ENCODE assay signal across 21 cellular contexts in genomic region chr9:35179347-35180271, GRCh38. TPM values are rescaled to one million over a fixed set of nuclear protein-coding genes. Genes with fewer than 3 reads are reported as not detected.
DNase-seq lines count a peak whose midpoint lies in the region; ATAC-seq and TF ChIP-seq lines count a peak whose summit lies in the region.
"Had no signal": no experiment of that assay in that cellular context is flagged by ENCODE, and none has a peak within 500 bp of the region (broad histone marks: within the 10 kb centered on the region; RNA-seq: fewer than 3 reads in every experiment).

No MANE protein-coding gene starts in this region.

- H3K27me3 Mint-ChIP-seq in MCF 10A (ENCODE audit: insufficient read depth, unreplicated experiment) (no peaks in the 10 kb centered on the region), HFFc6 (ENCODE audit: insufficient read depth) (no peaks in the 10 kb centered on the region)

- H3K4me1 Mint-ChIP-seq in MCF 10A (ENCODE audit: insufficient read depth, unreplicated experiment) (no peaks in the 10 kb centered on the region), HFFc6 (ENCODE audit: low read depth) (no peaks in the 10 kb centered on the region)
- H3K4me1 Mint-ChIP-seq: natural killer cell, T-cell had no signal

- no peaks in the 10 kb centered on the region for H3K27me3 ChIP-seq in breast epithelium
- H3K27me3 ChIP-seq: dorsolateral prefrontal cortex, upper lobe of right lung had no signal

- ATAC-seq in left lobe of liver, result peak; percentile 18
- no peak for ATAC-seq in HG02571 (IDR thresholded peaks at IDR 0.05; ENCODE audit: unreplicated experiment)
- no peak for ATAC-seq in sciatic nerve
- ATAC-seq in GM19023 (IDR thresholded peaks at IDR 0.05; ENCODE audit: unreplicated experiment), result no peak
- ATAC-seq: activated T-cell treated with anti-CD3 and anti-CD28 coated beads, Interleukin-2, amount 50 U/mL, for 72 hours; natural killer cell; T-cell; upper lobe of right lung had no signal

- no peak overlapping the region for H3K4me3 Mint-ChIP-seq in MCF 10A (ENCODE audit: unreplicated experiment)
- H3K4me3 Mint-ChIP-seq in HFFc6, result no peak overlapping the region
- H3K4me3 Mint-ChIP-seq: activated T-cell treated with anti-CD3 and anti-CD28 coated beads, Interleukin-2, amount 50 U/mL, for 72 hours; natural killer cell; T-cell had no signal

- intact Hi-C loops in MCF 10A (cut with micrococcal nuclease), result no loop called here
- intact Hi-C loops in breast epithelium (cut with DNase I; ENCODE audit: low total_unique reads), result loop anchor here (5.0 kb wide), 1 partner anchor 603 kb away; no protein-coding TSS in a partner anchor
- intact Hi-C loops in sciatic nerve (cut with DNase I), result no loop called here

- H3K9me3 Mint-ChIP-seq in MCF 10A (ENCODE audit: unreplicated experiment) (no peaks in the 10 kb centered on the region), HFFc6 (no peaks in the 10 kb centered on the region)
- H3K9me3 Mint-ChIP-seq: natural killer cell, T-cell had no signal

- no peaks in the 10 kb centered on the region for H3K36me3 ChIP-seq in breast epithelium
- H3K36me3 ChIP-seq: upper lobe of right lung had no signal

- no peaks in the 10 kb centered on the region for H3K4me1 ChIP-seq in breast epithelium
- H3K4me1 ChIP-seq: parathyroid adenoma, upper lobe of right lung had no signal

- TF ChIP-seq CTCF in MCF 10A (IDR thresholded peaks at IDR 0.05; ENCODE audit: unreplicated experiment) (no peak), breast epithelium (IDR thresholded peaks at IDR 0.05) (no peak), HFFc6 (IDR thresholded peaks at IDR 0.05) (no peak)

- H3K4me3 ChIP-seq in breast epithelium, result no peak overlapping the region
- H3K4me3 ChIP-seq: dorsolateral prefrontal cortex, upper lobe of right lung had no signal

- H3K27ac ChIP-seq in breast epithelium, result no peak overlapping the region
- H3K27ac ChIP-seq: dorsolateral prefrontal cortex, parathyroid adenoma, upper lobe of right lung had no signal

- no peaks in the 10 kb centered on the region for H3K36me3 Mint-ChIP-seq in MCF 10A (ENCODE audit: insufficient read depth, unreplicated experiment)
- H3K36me3 Mint-ChIP-seq in HFFc6 (ENCODE audit: low read depth), result no peaks in the 10 kb centered on the region
- H3K36me3 Mint-ChIP-seq: natural killer cell, T-cell had no signal

- no peak for TF ChIP-seq POLR2A in breast epithelium (IDR thresholded peaks at IDR 0.05)

- H3K27ac Mint-ChIP-seq in MCF 10A (ENCODE audit: low read depth, unreplicated experiment) (no peak overlapping the region), HFFc6 (no peak overlapping the region)
- H3K27ac Mint-ChIP-seq: activated T-cell treated with anti-CD3 and anti-CD28 coated beads, Interleukin-2, amount 50 U/mL, for 72 hours; natural killer cell; T-cell had no signal

- POLR2A ChIA-PET in MCF 10A (lab: Yijun Ruan, JAX), result interaction anchor here (1.2 kb wide), 3 partner anchors 13 to 79 kb away, joined by 3 read pairs; partner anchors contain the start of gene UNC13B

- peak; percentile 7 for DNase-seq in MCF 10A (ENCODE audit: unreplicated experiment)
- no peak for DNase-seq in breast epithelium (ENCODE audit: low spot score in 2 of 2)
- DNase-seq in NCI-H774 (lab: John Stamatoyannopoulos, UW), result peak; percentile 75
- no peak for DNase-seq in left lobe of liver (ENCODE audit: low spot score)
- no peak for DNase-seq in HFFc6
- no peak for DNase-seq in sciatic nerve (ENCODE audit: low spot score)
- DNase-seq: activated CD4-positive, alpha-beta T cell treated with anti-CD3 and anti-CD28 coated beads for 4 hours; activated naive CD4-positive, alpha-beta T cell treated with anti-CD3 and anti-CD28 coated beads, Interleukin-2, amount 50 U/mL, for 16 hours; activated T-cell treated with anti-CD3 and anti-CD28 coated beads, Interleukin-2, amount 50 U/mL, for 72 hours; caudate nucleus; dorsolateral prefrontal cortex; natural killer cell; NCI-H1930; NCI-H524; Right ventricle myocardium superior; substantia nigra; T-cell; upper lobe of right lung had no signal

- CTCF ChIA-PET in MCF 10A (lab: Yijun Ruan, JAX), result no interaction called here

- no TSS peak for BruUV-seq in MCF 10A (replicated peaks; lab: Mats Ljungman, UMichigan)

- H3K9me3 ChIP-seq in breast epithelium, result no peaks in the 10 kb centered on the region
- H3K9me3 ChIP-seq: upper lobe of right lung had no signal

RNA-seq across cellular contexts. Expression of gene UNC13B, which starts 17.8 kb away (rescaled TPM):
- total RNA-seq in MCF 10A (2022) (20.6 and 22.9 TPM in 2 replicates), breast epithelium (10 to 100 TPM; 19.3 to 36.6 (median 27.2) TPM), left lobe of liver (21.4 TPM), sciatic nerve (36.2 TPM)
- total RNA-seq in HFFc6 (2021; fragmentation: NEBNext Ultra II Directional; extraction: Animal tissue kit (Norgen Biotek cat#: 25700)), result 10 to 100 TPM; 18.2 to 21.4 (median 19.7) TPM

Comparison
In these comparisons a context has a peak if more than half of its experiments do, and no peak if none do; other contexts are left out.
1. DNase-seq: peak in MCF 10A (single experiment) and NCI-H774 (single experiment); none in breast epithelium (0 of 2), left lobe of liver (single experiment), HFFc6 (single experiment) and sciatic nerve (single experiment).